In genomic region chr12:96698965-96699364, GRCh38 we compare ENCODE assay signal across 24 cellular contexts.
A peak's percentile ranks its signal among the peaks of the same experiment; 100 is the strongest.
DNase-seq lines count a peak whose midpoint lies in the region; ATAC-seq and TF ChIP-seq lines count a peak whose summit lies in the region.
"Had no signal": no experiment of that assay in that cellular context is flagged by ENCODE, and none has a peak within 500 bp of the region (broad histone marks: within the 10 kb centered on the region; RNA-seq: fewer than 3 reads in every experiment).

No MANE protein-coding gene starts in this region.

- DNase-seq in Caco-2 (peak; percentile 6 to 45), HFFc6 (no peak), OCI-M1 (lab: John Stamatoyannopoulos, UW) (peak; percentile 77), kidney tubule cell (ENCODE audit: low spot score) (peak; percentile 77), EL (no peak)
- DNase-seq in stimulated activated naive CD8-positive, alpha-beta T cell treated with anti-CD3 and anti-CD28 coated beads, Interleukin-15, Interleukin-2, amounts not matched to agents 100 U/mL and 50 U/mL, for 24 hours: no peak
- DNase-seq in CD8-positive, alpha-beta memory T cell: no peak
- DNase-seq: activated naive CD4-positive, alpha-beta T cell treated with anti-CD3 and anti-CD28 coated beads for 36 hours; activated T-cell treated with anti-CD3 and anti-CD28 coated beads, Interleukin-2, amount 50 U/mL, for 24 hours; CD4-positive, CD25-positive, alpha-beta regulatory T cell; central memory CD4-positive, alpha-beta T cell; erythroblast; gastrocnemius medialis; mesenchymal stem cell; NCI-H1048; NCI-H2081; NCI-H446; ovary; sigmoid colon; stimulated activated naive B cell treated with anti-CD40 and anti-IgM and Interleukin-4, amounts not matched to agents 10 μg/mL and 1 μg/mL and 100 μg/mL, for 72 hours had no signal

- H3K27me3 ChIP-seq in Caco-2 (replicated peaks; ENCODE audit: control insufficient read depth, insufficient read depth, low read length): no peaks in the 10 kb centered on the region
- H3K27me3 ChIP-seq in CD8-positive, alpha-beta memory T cell (ENCODE audit: insufficient read depth, low read length, poor library complexity, severe bottlenecking): no peaks in the 10 kb centered on the region
- H3K27me3 ChIP-seq: gastrocnemius medialis, ovary, sigmoid colon had no signal

- no peaks in the 10 kb centered on the region for H3K36me3 ChIP-seq in Caco-2 (ENCODE audit: control insufficient read depth, insufficient read depth, low read length)
- H3K36me3 ChIP-seq in CD8-positive, alpha-beta memory T cell (ENCODE audit: insufficient read depth, low read length): no peaks in the 10 kb centered on the region
- H3K36me3 ChIP-seq: gastrocnemius medialis, HAP-1, ovary, sigmoid colon had no signal

- intact Hi-C loops in Caco-2 (cut with micrococcal nuclease; ENCODE audit: unreplicated experiment): no loop called here

- H3K4me3 Mint-ChIP-seq in Caco-2 (ENCODE audit: unreplicated experiment) (no peak overlapping the region), HFFc6 (peak overlapping the region; percentile 49; the same call in 1 of the 2 replicates)
- H3K4me3 Mint-ChIP-seq in CD8-positive, alpha-beta memory T cell: no peak overlapping the region
- H3K4me3 Mint-ChIP-seq: activated naive CD4-positive, alpha-beta T cell treated with anti-CD3 and anti-CD28 coated beads for 36 hours; activated T-cell treated with anti-CD3 and anti-CD28 coated beads, Interleukin-2, amount 50 U/mL, for 24 hours; CD4-positive, CD25-positive, alpha-beta regulatory T cell; stimulated activated naive B cell treated with anti-CD40 and anti-IgM and Interleukin-4, amounts not matched to agents 10 μg/mL and 1 μg/mL and 100 μg/mL, for 72 hours had no signal

- H3K27me3 Mint-ChIP-seq in Caco-2 (ENCODE audit: insufficient read depth, unreplicated experiment) (peaks cover 14% of the 10 kb centered on the region), HFFc6 (ENCODE audit: insufficient read depth) (peaks cover 6% of the 10 kb centered on the region)
- H3K27me3 Mint-ChIP-seq in CD8-positive, alpha-beta memory T cell: peaks cover 11 to 38% of the 10 kb centered on the region in 2 donors

- no peak overlapping the region for H3K27ac ChIP-seq in CD8-positive, alpha-beta memory T cell (ENCODE audit: low read depth, low read length)
- H3K27ac ChIP-seq: gastrocnemius medialis, ovary, sigmoid colon, SK-N-MC had no signal

- H3K27ac Mint-ChIP-seq in Caco-2 (ENCODE audit: unreplicated experiment) (no peak overlapping the region), HFFc6 (no peak overlapping the region)
- no peak overlapping the region for H3K27ac Mint-ChIP-seq in CD8-positive, alpha-beta memory T cell
- H3K27ac Mint-ChIP-seq: activated naive CD4-positive, alpha-beta T cell treated with anti-CD3 and anti-CD28 coated beads for 36 hours; activated T-cell treated with anti-CD3 and anti-CD28 coated beads, Interleukin-2, amount 50 U/mL, for 24 hours; CD4-positive, CD25-positive, alpha-beta regulatory T cell; stimulated activated naive B cell treated with anti-CD40 and anti-IgM and Interleukin-4, amounts not matched to agents 10 μg/mL and 1 μg/mL and 100 μg/mL, for 72 hours had no signal

- ATAC-seq in GM18498 (IDR thresholded peaks at IDR 0.05; ENCODE audit: unreplicated experiment): no peak
- no peak for ATAC-seq in stimulated activated naive CD8-positive, alpha-beta T cell treated with anti-CD3 and anti-CD28 coated beads, Interleukin-15, Interleukin-2, amounts not matched to agents 100 U/mL and 50 U/mL, for 24 hours
- ATAC-seq: activated CD4-positive, CD25-positive, alpha-beta regulatory T cell treated with anti-CD3 and anti-CD28 coated beads, Interleukin-2, amount 50 U/mL, for 24 hours; gastrocnemius medialis; stimulated activated naive B cell treated with anti-CD40 and anti-IgM and Interleukin-4, amounts not matched to agents 10 μg/mL and 1 μg/mL and 100 μg/mL, for 72 hours had no signal

- POLR2A ChIA-PET in Caco-2 (lab: Charles Lee): no interaction called here
- POLR2A ChIA-PET in CD8-positive, alpha-beta memory T cell (lab: Charles Lee): no interaction called here

- no peak overlapping the region for H3K4me3 ChIP-seq in Caco-2 (ENCODE audit: low read depth, low read length)
- no peak overlapping the region for H3K4me3 ChIP-seq in CD8-positive, alpha-beta memory T cell (ENCODE audit: low read length)
- H3K4me3 ChIP-seq: gastrocnemius medialis, HAP-1, ovary, sigmoid colon, SK-N-MC had no signal

- TF ChIP-seq CTCF in Caco-2 (IDR thresholded peaks at IDR 0.05; ENCODE audit: insufficient read depth in 1 of 2, low read depth in 1 of 2, low read length in 1 of 2, severe bottlenecking in 1 of 2, unreplicated experiment in 1 of 2) (no peak), HFFc6 (IDR thresholded peaks at IDR 0.05) (no peak)

- H3K36me3 Mint-ChIP-seq in Caco-2 (ENCODE audit: insufficient read depth, unreplicated experiment) (no peaks in the 10 kb centered on the region), HFFc6 (ENCODE audit: low read depth) (no peaks in the 10 kb centered on the region)
- no peaks in the 10 kb centered on the region for H3K36me3 Mint-ChIP-seq in CD8-positive, alpha-beta memory T cell
- H3K36me3 Mint-ChIP-seq: CD4-positive, CD25-positive, alpha-beta regulatory T cell; stimulated activated naive B cell treated with anti-CD40 and anti-IgM and Interleukin-4, amounts not matched to agents 10 μg/mL and 1 μg/mL and 100 μg/mL, for 72 hours had no signal

- no peaks in the 10 kb centered on the region for H3K9me3 ChIP-seq in Caco-2
- H3K9me3 ChIP-seq in CD8-positive, alpha-beta memory T cell (ENCODE audit: low read length): no peaks in the 10 kb centered on the region
- H3K9me3 ChIP-seq: gastrocnemius medialis, HAP-1, ovary, sigmoid colon had no signal

- no peaks in the 10 kb centered on the region for H3K4me1 ChIP-seq in Caco-2
- no peaks in the 10 kb centered on the region for H3K4me1 ChIP-seq in CD8-positive, alpha-beta memory T cell (ENCODE audit: insufficient read depth, low read length)
- H3K4me1 ChIP-seq: gastrocnemius medialis, HAP-1, sigmoid colon had no signal

- BruUV-seq in Caco-2 (replicated peaks; lab: Mats Ljungman, UMichigan): no TSS peak

- no peaks in the 10 kb centered on the region for H3K9me3 Mint-ChIP-seq in Caco-2 (ENCODE audit: unreplicated experiment)
- H3K9me3 Mint-ChIP-seq in HFFc6: no peaks in the 10 kb centered on the region
- H3K9me3 Mint-ChIP-seq in CD8-positive, alpha-beta memory T cell: peaks cover 0 to 4% (median 0%) of the 10 kb centered on the region in 5 donors
- H3K9me3 Mint-ChIP-seq: activated naive CD4-positive, alpha-beta T cell treated with anti-CD3 and anti-CD28 coated beads for 36 hours; activated T-cell treated with anti-CD3 and anti-CD28 coated beads, Interleukin-2, amount 50 U/mL, for 24 hours had no signal

- CTCF ChIA-PET in Caco-2 (lab: Charles Lee): no interaction called here
- CTCF ChIA-PET in CD8-positive, alpha-beta memory T cell (lab: Charles Lee): no interaction called here

- no peaks in the 10 kb centered on the region for H3K4me1 Mint-ChIP-seq in Caco-2 (ENCODE audit: low read depth, unreplicated experiment)
- no peaks in the 10 kb centered on the region; the same call in 1 of the 2 replicates for H3K4me1 Mint-ChIP-seq in HFFc6 (ENCODE audit: low read depth)
- peaks cover 0 to 4% (median 3%) of the 10 kb centered on the region in 3 donors for H3K4me1 Mint-ChIP-seq in CD8-positive, alpha-beta memory T cell

Comparison
In these comparisons a context has a peak if more than half of its experiments do, and no peak if none do; other contexts are left out.
1. DNase-seq: peak in Caco-2 (2 of 2), OCI-M1 (single experiment) and kidney tubule cell (single experiment); none in HFFc6 (single experiment), stimulated activated naive CD8-positive, alpha-beta T cell treated with anti-CD3 and anti-CD28 coated beads, Interleukin-15, Interleukin-2, amounts not matched to agents 100 U/mL and 50 U/mL, for 24 hours (single experiment), EL (single experiment) and CD8-positive, alpha-beta memory T cell (0 of 5).